ENCODE assay signal across 14 cellular contexts in genomic region chr12:99804715-99805114, GRCh38.
DNase-seq lines count a peak whose midpoint lies in the region; ATAC-seq and TF ChIP-seq lines count a peak whose summit lies in the region.
"Had no signal": no experiment of that assay in that cellular context is flagged by ENCODE, and none has a peak within 500 bp of the region (broad histone marks: within the 10 kb centered on the region; RNA-seq: fewer than 3 reads in every experiment).

No MANE protein-coding gene starts in this region.

- no peaks in the 10 kb centered on the region for H3K36me3 Mint-ChIP-seq in GM23338 (ENCODE audit: low read depth)

- no peak for DNase-seq in GM23338 (ENCODE audit: low spot score)
- DNase-seq in M059J (ENCODE audit: low read depth), result peak; percentile 3
- peak; percentile 2 for DNase-seq in epithelial cell of prostate (ENCODE audit: low read depth, low spot score)
- DNase-seq in kidney tubule cell (ENCODE audit: low spot score), result peak; percentile 73
- no peak for DNase-seq in NCI-H2029 treated with DMSO at 0.1 percent for 48 hours (lab: John Stamatoyannopoulos, UW)
- DNase-seq in DMS153 (lab: John Stamatoyannopoulos, UW), result no peak
- DNase-seq: C1 segment of cervical spinal cord; CD4-positive, alpha-beta T cell; DND-41; GDM1; GM23248; H7 had no signal

- no peak overlapping the region for H3K4me2 ChIP-seq in GM23338

- H3K4me3 Mint-ChIP-seq in GM23338, result no peak overlapping the region
- H3K4me3 Mint-ChIP-seq: B cell; CD4-positive, alpha-beta T cell had no signal

- ATAC-seq in GM23338 (no peak), GM19328 (IDR thresholded peaks at IDR 0.05; ENCODE audit: unreplicated experiment) (no peak)

- TF ChIP-seq CTCF in GM23338 (conservative IDR thresholded peaks at IDR 0.05; ENCODE audit: low read depth in 2 of 2), result no peak

- H4K20me1 ChIP-seq in GM23338 (replicated peaks; ENCODE audit: insufficient read depth), result no peaks in the 10 kb centered on the region

- no peaks in the 10 kb centered on the region for H3K27me3 ChIP-seq in GM23338 (ENCODE audit: insufficient read depth)

- H3F3A ChIP-seq in GM23338 (replicated peaks; ENCODE audit: low read depth), result no peaks in the 10 kb centered on the region

- H3K4me1 Mint-ChIP-seq in GM23338, result no peaks in the 10 kb centered on the region
- H3K4me1 Mint-ChIP-seq: B cell had no signal

- H3K27ac Mint-ChIP-seq in GM23338, result peak overlapping the region; percentile 25; the same call in 1 of the 2 replicates
- H3K27ac Mint-ChIP-seq: B cell; CD4-positive, alpha-beta T cell had no signal

- H3K79me2 ChIP-seq in GM23338 (replicated peaks; ENCODE audit: insufficient read depth), result no peaks in the 10 kb centered on the region

- no peaks in the 10 kb centered on the region; the same call in 1 of the 2 replicates for H3K9me2 ChIP-seq in GM23338 (ENCODE audit: insufficient read depth)

- no peaks in the 10 kb centered on the region for H3K4me1 ChIP-seq in GM23338 (ENCODE audit: insufficient read depth)

- H3K4me3 ChIP-seq in GM23338, result no peak overlapping the region
- H3K4me3 ChIP-seq: GM23248 had no signal

- H3K27ac ChIP-seq in GM23338 (ENCODE audit: low read depth) (no peak overlapping the region), epithelial cell of prostate (no peak overlapping the region)
- H3K27ac ChIP-seq: GM23248 had no signal

- H3K27me3 Mint-ChIP-seq in GM23338 (ENCODE audit: insufficient read depth, low read depth, poor library complexity), result no peaks in the 10 kb centered on the region
- H3K27me3 Mint-ChIP-seq: B cell; CD4-positive, alpha-beta T cell had no signal

- no peaks in the 10 kb centered on the region for H3K9me3 Mint-ChIP-seq in GM23338
- H3K9me3 Mint-ChIP-seq: CD4-positive, alpha-beta T cell had no signal

- H3K36me3 ChIP-seq in GM23338 (ENCODE audit: insufficient read depth), result no peaks in the 10 kb centered on the region

- H2AFZ ChIP-seq in GM23338, result no peak overlapping the region
- H2AFZ ChIP-seq: GM23248 had no signal

TF ChIP-seq in GM23338, 12 proteins besides CTCF, POLR2A, EP300 and RAD21:
- no peak for TF ChIP-seq ZNF114 (CRISPR knock-in tag; IDR thresholded peaks at IDR 0.05)

Comparison
In these comparisons a context has a peak if more than half of its experiments do, and no peak if none do; other contexts are left out.
1. DNase-seq: peak in M059J (single experiment), epithelial cell of prostate (single experiment) and kidney tubule cell (single experiment); none in GM23338 (single experiment), NCI-H2029 treated with DMSO at 0.1 percent for 48 hours (single experiment) and DMS153 (single experiment).